Comparison of ENCODE assay signal across 1 cellular context in genomic region chr1:32964461-32965250, GRCh38.
TF ChIP-seq lines count a peak whose summit lies in the region.

RNF19B (minus strand) TSS chr1:32964809; CDS start chr1:32964685, 124 bp downstream.

TF ChIP-seq in K562, 482 proteins besides CTCF, POLR2A, EP300 and RAD21 (continued from another document and continues in another):
- TF ChIP-seq THAP12 (CRISPR knock-in tag; IDR thresholded peaks at IDR 0.05) (peak; percentile 96), NR4A1 (CRISPR knock-in tag; IDR thresholded peaks at IDR 0.05) (0 out of 2 replicates have a peak, but pooled peaks have one; percentile 25), NR4A1 (tag; IDR thresholded peaks at IDR 0.05) (no peak), ZEB2 (IDR thresholded peaks at IDR 0.05) (peak; percentile 26; the same call in 1 of the 2 replicates), CBX1 (IDR thresholded peaks at IDR 0.05; ENCODE audit: low read depth) (peak; percentile 77; the same call in 1 of the 2 replicates), CTBP1 (IDR thresholded peaks at IDR 0.05; ENCODE audit: borderline replicate concordance) (peak; percentile 97), CREB5 (CRISPR knock-in tag; IDR thresholded peaks at IDR 0.05) (0 out of 2 replicates have a peak, but pooled peaks have one; percentile 17), NFRKB (IDR thresholded peaks at IDR 0.05; ENCODE audit: low read depth) (peak; percentile 74; the same call in 1 of the 2 replicates), BRF2 (IDR thresholded peaks at IDR 0.05; ENCODE audit: borderline replicate concordance, insufficient read depth, insufficient read length) (no peak), RBFOX2 (IDR thresholded peaks at IDR 0.05; ENCODE audit: low read depth, low read length) (peak; percentile 99), ZNF143 (CRISPR knock-in tag; IDR thresholded peaks at IDR 0.05) (no peak), CHD4 (IDR thresholded peaks at IDR 0.05; ENCODE audit: insufficient read depth, insufficient replicate concordance, low read depth, low read length, poor library complexity, severe bottlenecking) (no peak), ZSCAN32 (CRISPR knock-in tag; IDR thresholded peaks at IDR 0.05) (no peak), ZC3H4 (CRISPR knock-in tag; IDR thresholded peaks at IDR 0.05; ENCODE audit: borderline replicate concordance) (no peak), MNT (conservative IDR thresholded peaks at IDR 0.05) (peak in 1 of 2 experiments; percentile 52; a peak in 2 of 4 replicates), SAP30 (IDR thresholded peaks at IDR 0.05; ENCODE audit: borderline replicate concordance, insufficient read depth, low read depth, low read length, poor library complexity, severe bottlenecking) (no peak), ZNF133 (CRISPR knock-in tag; IDR thresholded peaks at IDR 0.05) (0 out of 2 replicates have a peak, but pooled peaks have one; percentile 34), EHMT2 (IDR thresholded peaks at IDR 0.05) (peak; percentile 95), ZNF354B (CRISPR knock-in tag; IDR thresholded peaks at IDR 0.05) (no peak), GTF2F1 (IDR thresholded peaks at IDR 0.05; ENCODE audit: low read depth, low read length) (peak; percentile 97), GTF2E2 (tag; IDR thresholded peaks at IDR 0.05) (peak; percentile 57; the same call in 1 of the 2 replicates), ZNF263 (CRISPR knock-in tag; IDR thresholded peaks at IDR 0.05; ENCODE audit: borderline replicate concordance) (peak; percentile 37; the same call in 1 of the 2 replicates), TBP (optimal IDR thresholded peaks at IDR 0.05; ENCODE audit: low read depth, low read length) (peak; percentile 98), U2AF1 (optimal IDR thresholded peaks at IDR 0.05; ENCODE audit: low read depth, low read length) (peak; percentile 46), RBBP5 (IDR thresholded peaks at IDR 0.05; ENCODE audit: borderline replicate concordance, insufficient read depth, low read length, poor library complexity, severe bottlenecking) (peak; percentile 58), SP2 (IDR thresholded peaks at IDR 0.05; ENCODE audit: extremely low read depth, low read depth, low read length, poor library complexity, severe bottlenecking) (no peak), ETS1 (conservative IDR thresholded peaks at IDR 0.05; ENCODE audit: control insufficient read depth, low read depth, low read length) (peak; percentile 71; the same call in 1 of the 2 replicates), CBX2 (IDR thresholded peaks at IDR 0.05; ENCODE audit: insufficient read depth, low read length, poor library complexity, severe bottlenecking) (no peak), KAT7 (CRISPR knock-in tag; IDR thresholded peaks at IDR 0.05; ENCODE audit: borderline replicate concordance) (no peak), NR3C1 (CRISPR knock-in tag; IDR thresholded peaks at IDR 0.05) (0 out of 2 replicates have a peak, but pooled peaks have one; percentile 19), SRF (CRISPR knock-in tag; IDR thresholded peaks at IDR 0.05) (peak in 1 of 2 experiments; percentile 77; a peak in 2 of 4 replicates), KDM2B (CRISPR knock-in tag; IDR thresholded peaks at IDR 0.05) (peak; percentile 97; the same call in 1 of the 2 replicates), LEF1 (IDR thresholded peaks at IDR 0.05) (no peak), SIN3A (IDR thresholded peaks at IDR 0.05; ENCODE audit: borderline replicate concordance in 2 of 2, control insufficient read depth in 1 of 2, low read depth in 2 of 2, low read length in 2 of 2) (peak in 1 of 2 experiments; percentile 60; a peak in 1 of 4 replicates), FIP1L1 (IDR thresholded peaks at IDR 0.05; ENCODE audit: low read depth, low read length, poor library complexity, severe bottlenecking) (peak; percentile 83), SMAD4 (CRISPR knock-in tag; conservative IDR thresholded peaks at IDR 0.05) (peak; percentile 84), ZNF583 (CRISPR knock-in tag; IDR thresholded peaks at IDR 0.05) (0 out of 2 replicates have a peak, but pooled peaks have one; percentile 46), HSF4 (CRISPR knock-in tag; IDR thresholded peaks at IDR 0.05; ENCODE audit: borderline replicate concordance) (0 out of 2 replicates have a peak, but pooled peaks have one; percentile 40), POLR2H (tag; IDR thresholded peaks at IDR 0.05; ENCODE audit: low read depth) (peak; percentile 96), CGGBP1 (CRISPR knock-in tag; IDR thresholded peaks at IDR 0.05) (peak; percentile 94; the same call in 1 of the 2 replicates), ZBTB2 (IDR thresholded peaks at IDR 0.05) (peak; percentile 83), KDM5B (IDR thresholded peaks at IDR 0.05; ENCODE audit: insufficient replicate concordance, low read depth, low read length) (peak; percentile 97), TARDBP (IDR thresholded peaks at IDR 0.05) (peak; percentile 58; the same call in 1 of the 2 replicates), CBX3 (IDR thresholded peaks at IDR 0.05; ENCODE audit: borderline replicate concordance in 1 of 2, low read length in 2 of 2) (peak in 1 of 2 experiments; percentile 85; a peak in 1 of 3 replicates), PHF8 (IDR thresholded peaks at IDR 0.05; ENCODE audit: borderline replicate concordance, low read length) (peak; percentile 97; the same call in 1 of the 2 replicates), SETDB1 (IDR thresholded peaks at IDR 0.05; ENCODE audit: low read length) (peak; percentile 84), TBL1XR1 (IDR thresholded peaks at IDR 0.05; ENCODE audit: low read length in 2 of 2) (peak in 1 of 2 experiments; percentile 15; a peak in 1 of 4 replicates), KLF1 (tag; IDR thresholded peaks at IDR 0.05) (peak; percentile 52; the same call in 1 of the 2 replicates), ATF1 (CRISPR knock-in tag; IDR thresholded peaks at IDR 0.05) (no peak), ATF1 (tag; IDR thresholded peaks at IDR 0.05) (peak; percentile 51; the same call in 1 of the 2 replicates), GABPB2 (CRISPR knock-in tag; conservative IDR thresholded peaks at IDR 0.05) (0 out of 2 replicates have a peak, but pooled peaks have one; percentile 63), SIN3B (IDR thresholded peaks at IDR 0.05; ENCODE audit: low read depth) (peak; percentile 66), HIVEP1 (CRISPR knock-in tag; IDR thresholded peaks at IDR 0.05) (no peak), VEZF1 (CRISPR knock-in tag; IDR thresholded peaks at IDR 0.05) (peak; percentile 76), YBX1 (IDR thresholded peaks at IDR 0.05) (no peak), MLX (CRISPR knock-in tag; conservative IDR thresholded peaks at IDR 0.05) (peak in 1 of 2 experiments; percentile 76; a peak in 1 of 4 replicates), TEAD1 (CRISPR knock-in tag; IDR thresholded peaks at IDR 0.05) (peak in 1 of 2 experiments; percentile 69; a peak in 1 of 4 replicates), XRCC5 (IDR thresholded peaks at IDR 0.05; ENCODE audit: low read depth, low read length) (0 out of 2 replicates have a peak, but pooled peaks have one; percentile 74), E2F6 (IDR thresholded peaks at IDR 0.05; ENCODE audit: borderline replicate concordance in 1 of 2, extremely low read depth in 1 of 2, insufficient read depth in 1 of 2, insufficient read length in 1 of 2, low read depth in 1 of 2, low read length in 1 of 2, poor library complexity in 1 of 2, severe bottlenecking in 1 of 2) (peak; percentile 63 to 82), ETV1 (tag; conservative IDR thresholded peaks at IDR 0.05; ENCODE audit: low read depth) (no peak), ZNF76 (CRISPR knock-in tag; IDR thresholded peaks at IDR 0.05; ENCODE audit: borderline replicate concordance) (0 out of 2 replicates have a peak, but pooled peaks have one; percentile 67)
